In the genomic region with DNA sequence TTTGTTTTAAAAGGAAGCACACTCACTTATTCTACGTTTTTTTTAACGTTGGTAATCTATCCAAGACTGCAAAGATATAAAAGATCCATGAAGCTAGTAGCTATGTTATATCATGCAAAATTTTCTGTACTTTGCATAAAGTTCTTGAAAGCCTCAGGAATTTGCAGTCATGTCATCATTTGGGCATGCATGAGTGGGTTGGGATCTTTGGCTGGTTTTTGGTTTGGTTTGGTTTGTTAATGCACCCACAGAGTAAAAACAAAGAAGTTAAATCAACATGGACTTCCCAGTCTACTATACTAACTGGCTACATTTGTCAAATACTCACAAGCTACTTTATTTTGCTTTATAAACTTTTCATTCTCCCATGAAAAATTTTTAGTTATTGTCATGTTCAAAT, we compare ENCODE assay signal across 23 cellular contexts. TPM values are rescaled to one million over a fixed set of nuclear protein-coding genes. Genes with fewer than 3 reads are reported as not detected.
DNase-seq lines count a peak whose midpoint lies in the region; ATAC-seq and TF ChIP-seq lines count a peak whose summit lies in the region.
"Had no signal": no experiment of that assay in that cellular context is flagged by ENCODE, and none has a peak within 500 bp of the region (broad histone marks: within the 10 kb centered on the region; RNA-seq: fewer than 3 reads in every experiment).

No MANE protein-coding gene starts in this region.

- H3K4me1 ChIP-seq in IMR-90 (ENCODE audit: control insufficient read depth, insufficient read depth, low read length), result peaks cover 7% of the 10 kb centered on the region; the same call in 1 of the 2 replicates
- H3K4me1 ChIP-seq: A549, Caco-2, colonic mucosa, upper lobe of left lung had no signal

- peaks cover 3% of the 10 kb centered on the region for H3K9me1 ChIP-seq in IMR-90 (ENCODE audit: insufficient read depth, low read length)

- BruUV-seq in IMR-90 (replicated peaks; lab: Mats Ljungman, UMichigan), result no TSS peak

- no peak overlapping the region for H3K4ac ChIP-seq in IMR-90 (ENCODE audit: low read depth, low read length)

- H3K27me3 Mint-ChIP-seq in activated T-helper 1 cell treated with anti-CD3 and anti-CD28 coated beads, Interleukin-12 subunit alpha, Interleukin-12 subunit beta, Interleukin-2, Interleukin-4 antibody, amounts not matched to agents 30 ng/mL and 10 ng/mL and 1 ng/mL, durations not matched to agents 14 hours and 24 hours and 36 hours (ENCODE audit: insufficient read depth), result no peaks in the 10 kb centered on the region

- TF ChIP-seq CTCF in IMR-90 (conservative IDR thresholded peaks at IDR 0.05; ENCODE audit: low read depth, low read length) (no peak), astrocyte of the spinal cord (IDR thresholded peaks at IDR 0.05; ENCODE audit: low read depth, low read length) (no peak)

- peak overlapping the region; percentile 87 for H2BK5ac ChIP-seq in IMR-90 (ENCODE audit: low read depth, low read length, poor library complexity, severe bottlenecking)

- H2BK15ac ChIP-seq in IMR-90 (ENCODE audit: low read depth, low read length), result no peak overlapping the region

- CTCF ChIA-PET in IMR-90 (lab: Yijun Ruan, JAX), result no interaction called here

- no peak overlapping the region for H4K91ac ChIP-seq in IMR-90 (ENCODE audit: insufficient read depth, low read depth, low read length)

- no peaks in the 10 kb centered on the region for H3K27me3 ChIP-seq in IMR-90 (ENCODE audit: control insufficient read depth, insufficient read depth, low read length)
- H3K27me3 ChIP-seq: colonic mucosa, ovary, upper lobe of left lung had no signal

- POLR2A ChIA-PET in IMR-90 (lab: Charles Lee; ENCODE audit: unreplicated experiment), result no interaction called here

- H3K4me2 ChIP-seq in IMR-90 (ENCODE audit: low read depth, low read length), result peak overlapping the region; percentile 42; the same call in 1 of the 2 replicates
- H3K4me2 ChIP-seq: A549 had no signal

- no peak overlapping the region for H3K9ac ChIP-seq in IMR-90 (ENCODE audit: low read depth, low read length)

- no peak overlapping the region for H3K27ac ChIP-seq in IMR-90 (ENCODE audit: insufficient read depth, low read length)
- H3K27ac ChIP-seq: A549, colonic mucosa, heart right ventricle, ovary, upper lobe of left lung had no signal

- H3K4me3 Mint-ChIP-seq in activated T-helper 1 cell treated with anti-CD3 and anti-CD28 coated beads, Interleukin-12 subunit alpha, Interleukin-12 subunit beta, Interleukin-2, Interleukin-4 antibody, amounts not matched to agents 30 ng/mL and 10 ng/mL and 1 ng/mL, durations not matched to agents 14 hours and 24 hours and 36 hours, result no peak overlapping the region
- H3K4me3 Mint-ChIP-seq: activated T-cell treated with anti-CD3 and anti-CD28 coated beads, Interleukin-2, amount 50 U/mL, for 24 hours; stimulated activated effector memory CD8-positive, alpha-beta T cell treated with anti-CD3 and anti-CD28 coated beads, Interleukin-12 subunit alpha, Interleukin-12 subunit beta, amount 100 ng/mL, for 72 hours had no signal

- no peak overlapping the region for H3K18ac ChIP-seq in IMR-90 (ENCODE audit: low read depth, low read length)

- ATAC-seq in IMR-90 (ENCODE audit: low read depth) (peak; percentile 83), HG02981 (IDR thresholded peaks at IDR 0.05; ENCODE audit: unreplicated experiment) (no peak)
- ATAC-seq: A549; heart right ventricle; stimulated activated effector memory CD8-positive, alpha-beta T cell treated with anti-CD3 and anti-CD28 coated beads, Interleukin-12 subunit alpha, Interleukin-12 subunit beta, amount 100 ng/mL, for 72 hours had no signal

- H2AK5ac ChIP-seq in IMR-90 (ENCODE audit: low read depth, low read length), result no peak overlapping the region

- dilution Hi-C loops in IMR-90 (cut with HindIII; ENCODE audit: low sequenced_read_pairs, unreplicated experiment), result no loop called here

- no peak overlapping the region for H3K14ac ChIP-seq in IMR-90 (replicated peaks; ENCODE audit: low read depth, low read length)

- no peak overlapping the region for H2AK9ac ChIP-seq in IMR-90 (replicated peaks; ENCODE audit: low read depth, low read length, poor library complexity)

- DNase-seq in AG08395 (ENCODE audit: low spot score) (peak; percentile 54), IMR-90 (peak; percentile 89), astrocyte of the spinal cord (ENCODE audit: low read depth, low spot score) (peak; percentile 90), kidney glomerular epithelial cell (lab: John Stamatoyannopoulos, UW) (peak; percentile 26), NCI-H1694 (lab: John Stamatoyannopoulos, UW) (no peak), T-helper 2 cell (no peak)
- DNase-seq in activated T-helper 1 cell treated with anti-CD3 and anti-CD28 coated beads, Interleukin-12 subunit alpha, Interleukin-12 subunit beta, Interleukin-2, Interleukin-4 antibody, amounts not matched to agents 30 ng/mL and 10 ng/mL and 1 ng/mL, durations not matched to agents 14 hours and 24 hours and 36 hours (ENCODE audit: low spot score), result no peak
- DNase-seq: activated T-cell treated with anti-CD3 and anti-CD28 coated beads, Interleukin-2, amount 50 U/mL, for 24 hours; Caco-2; colonic mucosa; heart right ventricle; left cardiac atrium; NCI-H187; OCI-M1; ovary; small intestine; upper lobe of left lung had no signal

- no peak overlapping the region for H3K56ac ChIP-seq in IMR-90 (ENCODE audit: extremely low read depth, insufficient read depth, low read length)

- H3K9me3 Mint-ChIP-seq in activated T-helper 1 cell treated with anti-CD3 and anti-CD28 coated beads, Interleukin-12 subunit alpha, Interleukin-12 subunit beta, Interleukin-2, Interleukin-4 antibody, amounts not matched to agents 30 ng/mL and 10 ng/mL and 1 ng/mL, durations not matched to agents 14 hours and 24 hours and 36 hours, result no peaks in the 10 kb centered on the region
- H3K9me3 Mint-ChIP-seq: activated T-cell treated with anti-CD3 and anti-CD28 coated beads, Interleukin-2, amount 50 U/mL, for 24 hours; stimulated activated effector memory CD8-positive, alpha-beta T cell treated with anti-CD3 and anti-CD28 coated beads, Interleukin-12 subunit alpha, Interleukin-12 subunit beta, amount 100 ng/mL, for 72 hours had no signal

- TF ChIP-seq POLR2A in IMR-90 (IDR thresholded peaks at IDR 0.05; ENCODE audit: low read depth, low read length), result no peak

- no peaks in the 10 kb centered on the region for H3K36me3 Mint-ChIP-seq in activated T-helper 1 cell treated with anti-CD3 and anti-CD28 coated beads, Interleukin-12 subunit alpha, Interleukin-12 subunit beta, Interleukin-2, Interleukin-4 antibody, amounts not matched to agents 30 ng/mL and 10 ng/mL and 1 ng/mL, durations not matched to agents 14 hours and 24 hours and 36 hours (ENCODE audit: low read depth)
- H3K36me3 Mint-ChIP-seq: stimulated activated effector memory CD8-positive, alpha-beta T cell treated with anti-CD3 and anti-CD28 coated beads, Interleukin-12 subunit alpha, Interleukin-12 subunit beta, amount 100 ng/mL, for 72 hours had no signal

- intact Hi-C loops in IMR-90 (cut with micrococcal nuclease), result no loop called here
- intact Hi-C loops in activated T-helper 1 cell treated with anti-CD3 and anti-CD28 coated beads, Interleukin-12 subunit alpha, Interleukin-12 subunit beta, Interleukin-2, Interleukin-4 antibody, amounts not matched to agents 30 ng/mL and 10 ng/mL and 1 ng/mL, durations not matched to agents 14 hours and 24 hours and 36 hours (cut with micrococcal nuclease), result no loop called here

- H3K79me1 ChIP-seq in IMR-90 (ENCODE audit: low read depth in 1 of 2, low read length in 2 of 2), result no peaks in the 10 kb centered on the region

- no peak overlapping the region for H4K5ac ChIP-seq in IMR-90 (ENCODE audit: low read depth, low read length)

- no peak overlapping the region for H2BK120ac ChIP-seq in IMR-90 (ENCODE audit: low read depth, low read length)

- WGBS in IMR-90 (ENCODE audit: extremely low coverage in 2 of 2, insufficient read length in 1 of 2), 2 experiments, result no CpG with 5 or more reads among the region's 2 CpGs

- in situ Hi-C loops in IMR-90 (cut with MboI; ENCODE audit: low sequenced_read_pairs), result no loop called here
- in situ Hi-C loops in astrocyte of the spinal cord (cut with HindIII; ENCODE audit: low sequenced_read_pairs), result no loop called here

- no peaks in the 10 kb centered on the region for H4K20me1 ChIP-seq in IMR-90 (ENCODE audit: insufficient read depth, low read length)

- H2BK20ac ChIP-seq in IMR-90 (ENCODE audit: low read depth, low read length), result no peak overlapping the region

- H3K4me1 Mint-ChIP-seq in activated T-helper 1 cell treated with anti-CD3 and anti-CD28 coated beads, Interleukin-12 subunit alpha, Interleukin-12 subunit beta, Interleukin-2, Interleukin-4 antibody, amounts not matched to agents 30 ng/mL and 10 ng/mL and 1 ng/mL, durations not matched to agents 14 hours and 24 hours and 36 hours (ENCODE audit: low read depth), result no peaks in the 10 kb centered on the region
- H3K4me1 Mint-ChIP-seq: stimulated activated effector memory CD8-positive, alpha-beta T cell treated with anti-CD3 and anti-CD28 coated beads, Interleukin-12 subunit alpha, Interleukin-12 subunit beta, amount 100 ng/mL, for 72 hours had no signal

- no peak overlapping the region for H3K23ac ChIP-seq in IMR-90 (ENCODE audit: low read depth, low read length)

- no peaks in the 10 kb centered on the region for H3K9me3 ChIP-seq in IMR-90 (ENCODE audit: control insufficient read depth, insufficient read depth, low read length)
- H3K9me3 ChIP-seq: A549, Caco-2, colonic mucosa, heart right ventricle, ovary, upper lobe of left lung had no signal

- no peak overlapping the region for H3K27ac Mint-ChIP-seq in activated T-helper 1 cell treated with anti-CD3 and anti-CD28 coated beads, Interleukin-12 subunit alpha, Interleukin-12 subunit beta, Interleukin-2, Interleukin-4 antibody, amounts not matched to agents 30 ng/mL and 10 ng/mL and 1 ng/mL, durations not matched to agents 14 hours and 24 hours and 36 hours
- H3K27ac Mint-ChIP-seq: activated T-cell treated with anti-CD3 and anti-CD28 coated beads, Interleukin-2, amount 50 U/mL, for 24 hours; stimulated activated effector memory CD8-positive, alpha-beta T cell treated with anti-CD3 and anti-CD28 coated beads, Interleukin-12 subunit alpha, Interleukin-12 subunit beta, amount 100 ng/mL, for 72 hours had no signal

- H3K4me3 ChIP-seq in IMR-90 (ENCODE audit: insufficient read depth, low read depth, low read length) (no peak overlapping the region), astrocyte of the spinal cord (ENCODE audit: low read depth, low read length) (no peak overlapping the region)
- H3K4me3 ChIP-seq: A549, colonic mucosa, heart right ventricle, ovary, upper lobe of left lung had no signal

- H2AFZ ChIP-seq in IMR-90 (replicated peaks; ENCODE audit: low read length, poor library complexity), result no peak overlapping the region

- no peaks in the 10 kb centered on the region for H3K36me3 ChIP-seq in IMR-90 (ENCODE audit: control insufficient read depth, insufficient read depth, low read length)
- H3K36me3 ChIP-seq: colonic mucosa, heart right ventricle, ovary, upper lobe of left lung had no signal

- peak overlapping the region in 1 of 2 experiments; percentile 16; a peak in 1 of 4 replicates for H4K8ac ChIP-seq in IMR-90 (ENCODE audit: low read depth in 2 of 2, low read length in 2 of 2)

- no peak for TF ChIP-seq RAD21 in IMR-90 (IDR thresholded peaks at IDR 0.05; ENCODE audit: low read length)

RNA-seq across cellular contexts. Expression of gene RXFP2, which starts 26.1 kb away (rescaled TPM):
- total RNA-seq in IMR-90 (2012; rRNA removed), result not detected in 2 replicates
- polyA plus RNA-seq in IMR-90 (2012; rRNA removed), result not detected in 2 replicates
- polyA plus RNA-seq in IMR-90 (2012; cell fraction: cytosol; rRNA removed), result not detected in 2 replicates
- not detected in 2 replicates for polyA plus RNA-seq in IMR-90 (2012; cell fraction: nucleus; rRNA removed; ENCODE audit: low replicate concordance)
- not detected in 2 replicates for total RNA-seq in activated T-helper 1 cell treated with anti-CD3 and anti-CD28 coated beads, Interleukin-12 subunit alpha, Interleukin-12 subunit beta, Interleukin-2, Interleukin-4 antibody, amounts not matched to agents 30 ng/mL and 10 ng/mL and 1 ng/mL, durations not matched to agents 14 hours and 24 hours and 36 hours
- total RNA-seq: Caco-2, colonic mucosa, endothelial cell of umbilical vein, heart right ventricle, left cardiac atrium, mucosa of gallbladder, upper lobe of left lung had no signal
- polyA plus RNA-seq: A549, adipose tissue, endothelial cell of umbilical vein, small intestine had no signal

Comparison
In these comparisons a context has a peak if more than half of its experiments do, and no peak if none do; other contexts are left out.
1. DNase-seq: peak in AG08395 (single experiment), IMR-90 (single experiment), astrocyte of the spinal cord (single experiment) and kidney glomerular epithelial cell (single experiment); none in NCI-H1694 (single experiment), activated T-helper 1 cell treated with anti-CD3 and anti-CD28 coated beads, Interleukin-12 subunit alpha, Interleukin-12 subunit beta, Interleukin-2, Interleukin-4 antibody, amounts not matched to agents 30 ng/mL and 10 ng/mL and 1 ng/mL, durations not matched to agents 14 hours and 24 hours and 36 hours (single experiment) and T-helper 2 cell (0 of 5).